Comparison of ENCODE assay signal across 1 cellular context in the genomic region with DNA sequence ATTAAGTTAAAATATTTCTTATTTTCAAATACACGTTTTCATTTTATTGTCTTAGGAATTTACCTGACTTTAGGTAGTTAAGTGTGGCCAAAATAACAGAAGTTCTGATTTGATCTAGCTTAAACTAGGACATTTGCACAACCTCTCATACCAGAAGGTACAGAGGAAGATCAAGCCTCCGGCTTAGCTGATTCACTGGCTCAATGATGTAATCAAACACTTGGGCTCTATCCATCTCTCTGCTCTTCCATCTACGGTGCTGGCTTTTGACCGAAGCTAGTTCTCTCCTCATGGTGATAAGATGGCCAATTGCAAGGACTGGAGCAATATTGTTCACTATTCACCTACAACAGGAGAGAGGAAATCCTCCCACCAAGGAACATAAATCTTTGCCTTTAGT.
TF ChIP-seq lines count a peak whose summit lies in the region.

No MANE protein-coding gene starts in this region.

TF ChIP-seq in GM23338, 12 proteins besides CTCF, POLR2A, EP300 and RAD21:
- TF ChIP-seq ZNF462 (CRISPR knock-in tag; IDR thresholded peaks at IDR 0.05) (no peak), ETS1 (IDR thresholded peaks at IDR 0.05) (no peak), NANOG (IDR thresholded peaks at IDR 0.05; ENCODE audit: borderline replicate concordance) (no peak), ZNF114 (CRISPR knock-in tag; IDR thresholded peaks at IDR 0.05) (no peak), ZNF331 (CRISPR knock-in tag; IDR thresholded peaks at IDR 0.05; ENCODE audit: low read depth) (no peak), CREB1 (CRISPR knock-in tag; IDR thresholded peaks at IDR 0.05; ENCODE audit: low read depth) (no peak), EZH2 (IDR thresholded peaks at IDR 0.05; ENCODE audit: low read depth, unreplicated experiment) (no peak), STAT1 (IDR thresholded peaks at IDR 0.05; ENCODE audit: unreplicated experiment) (no peak), EZH2phosphoT487 (IDR thresholded peaks at IDR 0.05; ENCODE audit: unreplicated experiment) (no peak), JUNB (IDR thresholded peaks at IDR 0.05; ENCODE audit: unreplicated experiment) (no peak), POLR2AphosphoS5 (IDR thresholded peaks at IDR 0.05; ENCODE audit: low read depth) (no peak)
- TF ChIP-seq, protein P1, sequence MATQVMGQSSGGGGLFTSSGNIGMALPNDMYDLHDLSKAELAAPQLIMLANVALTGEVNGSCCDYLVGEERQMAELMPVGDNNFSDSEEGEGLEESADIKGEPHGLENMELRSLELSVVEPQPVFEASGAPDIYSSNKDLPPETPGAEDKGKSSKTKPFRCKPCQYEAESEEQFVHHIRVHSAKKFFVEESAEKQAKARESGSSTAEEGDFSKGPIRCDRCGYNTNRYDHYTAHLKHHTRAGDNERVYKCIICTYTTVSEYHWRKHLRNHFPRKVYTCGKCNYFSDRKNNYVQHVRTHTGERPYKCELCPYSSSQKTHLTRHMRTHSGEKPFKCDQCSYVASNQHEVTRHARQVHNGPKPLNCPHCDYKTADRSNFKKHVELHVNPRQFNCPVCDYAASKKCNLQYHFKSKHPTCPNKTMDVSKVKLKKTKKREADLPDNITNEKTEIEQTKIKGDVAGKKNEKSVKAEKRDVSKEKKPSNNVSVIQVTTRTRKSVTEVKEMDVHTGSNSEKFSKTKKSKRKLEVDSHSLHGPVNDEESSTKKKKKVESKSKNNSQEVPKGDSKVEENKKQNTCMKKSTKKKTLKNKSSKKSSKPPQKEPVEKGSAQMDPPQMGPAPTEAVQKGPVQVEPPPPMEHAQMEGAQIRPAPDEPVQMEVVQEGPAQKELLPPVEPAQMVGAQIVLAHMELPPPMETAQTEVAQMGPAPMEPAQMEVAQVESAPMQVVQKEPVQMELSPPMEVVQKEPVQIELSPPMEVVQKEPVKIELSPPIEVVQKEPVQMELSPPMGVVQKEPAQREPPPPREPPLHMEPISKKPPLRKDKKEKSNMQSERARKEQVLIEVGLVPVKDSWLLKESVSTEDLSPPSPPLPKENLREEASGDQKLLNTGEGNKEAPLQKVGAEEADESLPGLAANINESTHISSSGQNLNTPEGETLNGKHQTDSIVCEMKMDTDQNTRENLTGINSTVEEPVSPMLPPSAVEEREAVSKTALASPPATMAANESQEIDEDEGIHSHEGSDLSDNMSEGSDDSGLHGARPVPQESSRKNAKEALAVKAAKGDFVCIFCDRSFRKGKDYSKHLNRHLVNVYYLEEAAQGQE (IDR thresholded peaks at IDR 0.05; ENCODE audit: unreplicated experiment), result no peak
